ENCODE assay signal across 8 cellular contexts in genomic region chr11:130915556-130916237, GRCh38. TPM values are rescaled to one million over a fixed set of nuclear protein-coding genes. Genes with fewer than 3 reads are reported as not detected.
DNase-seq lines count a peak whose midpoint lies in the region; ATAC-seq and TF ChIP-seq lines count a peak whose summit lies in the region.

No MANE protein-coding gene starts in this region.

- peak overlapping the region; percentile 59 for H3K27ac ChIP-seq in angular gyrus (ENCODE audit: low read depth, low read length)
- peak overlapping the region; percentile 63 to 83 (median 77) for H3K27ac ChIP-seq in right lobe of liver
- H3K27ac ChIP-seq in urinary bladder (ENCODE audit: low read depth) = peak overlapping the region; percentile 64

- intact Hi-C loops in right lobe of liver (cut with DNase I) = no loop called here

- 52% methylated on average over 3 of the region's 23 CpGs for WGBS in right lobe of liver (ENCODE audit: insufficient coverage, low coverage, low lambda C conversion rate, missing lambda C conversion rate)
- 39% methylated on average over 23 of the region's 23 CpGs for WGBS in urinary bladder

- DNase-seq in right lobe of liver (no peak), NCI-H526 treated with DMSO at 0.1 percent for 48 hours (lab: John Stamatoyannopoulos, UW) (no peak), GF-D8 (lab: John Stamatoyannopoulos, UW) (no peak)

- peaks cover 0 to 4% (median 0%) of the 10 kb centered on the region in 4 donors for H3K36me3 ChIP-seq in right lobe of liver
- no peaks in the 10 kb centered on the region for H3K36me3 ChIP-seq in urinary bladder (ENCODE audit: insufficient read depth)

- no peaks in the 10 kb centered on the region for H3K27me3 ChIP-seq in right lobe of liver

- TF ChIP-seq CTCF in right lobe of liver (IDR thresholded peaks at IDR 0.05) = no peak

- H3K4me1 ChIP-seq in right lobe of liver (peaks cover 0 to 7% (median 3%) of the 10 kb centered on the region in 4 donors), urinary bladder (ENCODE audit: insufficient read depth) (no peaks in the 10 kb centered on the region)

- no peak for TF ChIP-seq POLR2A in right lobe of liver (IDR thresholded peaks at IDR 0.05)

- ATAC-seq in GM18909 (IDR thresholded peaks at IDR 0.05; ENCODE audit: poor library complexity, unreplicated experiment) = peak; percentile 3
- peak; percentile 33 for ATAC-seq in HG03342 (IDR thresholded peaks at IDR 0.05; ENCODE audit: unreplicated experiment)
- ATAC-seq in right lobe of liver = no peak
- ATAC-seq in GM21515 (IDR thresholded peaks at IDR 0.05; ENCODE audit: unreplicated experiment) = no peak

- H3K4me3 ChIP-seq in right lobe of liver (peak overlapping the region; percentile 93 to 98 (median 97)), urinary bladder (ENCODE audit: low read depth, low read length) (peak overlapping the region; percentile 88)

- H3K9me3 ChIP-seq in right lobe of liver = no peaks in the 10 kb centered on the region

RNA-seq across cellular contexts. Expression of gene SNX19, which starts 0.6 kb away (rescaled TPM):
- total RNA-seq in right lobe of liver (10 to 100 TPM; 23.3 to 74.4 (median 32.7) TPM), urinary bladder (54.8 TPM)
- 37.8 TPM for polyA plus RNA-seq in urinary bladder

Comparison
In these comparisons a context has a peak if more than half of its experiments do, and no peak if none do; other contexts are left out.
1. ATAC-seq: peak in GM18909 (single experiment) and HG03342 (single experiment); none in right lobe of liver (0 of 4) and GM21515 (single experiment).
2. Peak in every context shown above with its lines, with median percentiles within 50 percentile points of each other: H3K27ac ChIP-seq.